8 cellular contexts compared by ENCODE assay signal in the genomic region with DNA sequence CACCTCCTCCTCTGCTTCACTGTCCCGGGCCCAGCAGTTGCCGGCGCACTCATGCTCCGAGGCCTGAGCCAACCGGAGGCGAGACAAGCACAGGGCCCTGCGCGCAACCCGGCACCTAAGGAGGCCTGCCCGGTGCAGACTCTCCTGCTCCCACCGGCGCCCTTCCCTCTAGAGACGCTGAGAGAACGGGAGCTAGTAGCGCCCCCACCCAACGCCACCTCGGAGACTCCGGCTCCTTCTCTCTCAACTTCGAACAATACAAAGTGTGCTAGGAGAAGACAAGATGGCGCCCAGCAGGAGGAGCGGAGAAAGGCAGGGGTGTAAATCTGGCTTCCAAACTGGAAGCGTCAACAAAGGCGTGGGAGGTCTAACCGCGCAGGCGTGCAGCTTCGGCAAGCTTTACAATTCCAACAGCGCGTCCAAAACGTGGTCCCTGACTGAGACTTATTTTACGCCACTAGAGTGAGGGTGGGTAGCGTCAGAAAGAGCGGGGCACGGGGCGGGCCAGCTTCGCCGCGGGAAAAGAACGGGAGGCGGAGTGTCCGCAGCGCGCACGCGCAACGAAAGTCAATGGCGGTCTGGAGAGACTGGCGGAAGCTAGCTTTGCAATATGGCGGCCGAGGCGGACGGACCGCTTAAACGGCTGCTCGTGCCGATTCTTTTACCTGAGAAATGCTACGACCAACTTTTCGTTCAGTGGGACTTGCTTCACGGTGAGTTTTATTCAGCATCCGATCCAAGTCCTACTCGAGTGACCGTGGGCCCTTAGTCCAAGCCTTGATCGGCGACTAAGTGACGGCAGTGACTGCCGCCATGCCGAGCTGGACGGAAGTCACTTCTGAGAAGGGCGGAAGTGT. TPM values are rescaled to one million over a fixed set of nuclear protein-coding genes. Genes with fewer than 3 reads are reported as not detected.
A peak's percentile ranks its signal among the peaks of the same experiment; 100 is the strongest.
DNase-seq lines count a peak whose midpoint lies in the region; ATAC-seq and TF ChIP-seq lines count a peak whose summit lies in the region.

A gene (plus strand): TSS at position 600 of the 857 bp plus-strand sequence. CDS start 11 bp downstream, at position 611.

- H3K4me3 ChIP-seq in DND-41 (ENCODE audit: low read depth in 1 of 2, low read length in 2 of 2) (peak within 1 kb of the TSS; percentile 68 to 87), GM23248 (peak within 1 kb of the TSS; percentile 80), RWPE2 (ENCODE audit: severe bottlenecking) (peak within 1 kb of the TSS; percentile 61), fibroblast of mammary gland (ENCODE audit: control insufficient read depth, low read depth, low read length) (peak within 1 kb of the TSS; percentile 94)

- no peaks in the 10 kb centered on the region for H3K27me3 Mint-ChIP-seq in activated T-helper 2 cell treated with anti-CD3 and anti-CD28 coated beads, Interferon-gamma antibody, Interleukin-2, Interleukin-4, amounts not matched to agents 10 μg/mL and 5 μg/mL and 100 μg/mL, durations not matched to agents 14 hours and 24 hours and 36 hours (ENCODE audit: low read depth)
- no peaks in the 10 kb centered on the region for H3K27me3 Mint-ChIP-seq in natural killer cell (ENCODE audit: low read depth in 2 of 2)

- H3K9me3 Mint-ChIP-seq in activated T-helper 2 cell treated with anti-CD3 and anti-CD28 coated beads, Interferon-gamma antibody, Interleukin-2, Interleukin-4, amounts not matched to agents 10 μg/mL and 5 μg/mL and 100 μg/mL, durations not matched to agents 14 hours and 24 hours and 36 hours = no peaks in the 10 kb centered on the region
- H3K9me3 Mint-ChIP-seq in natural killer cell = no peaks in the 10 kb centered on the region

- peak; percentile 98 for DNase-seq in DND-41
- peak; percentile 98 for DNase-seq in GM23248
- peak; percentile 97 for DNase-seq in LoVo (ENCODE audit: low spot score)
- DNase-seq in RWPE2 (ENCODE audit: low spot score) = peak; percentile 91
- DNase-seq in activated T-helper 2 cell treated with anti-CD3 and anti-CD28 coated beads, Interferon-gamma antibody, Interleukin-2, Interleukin-4, amounts not matched to agents 10 μg/mL and 5 μg/mL and 100 μg/mL, durations not matched to agents 14 hours and 24 hours and 36 hours (ENCODE audit: low spot score) = peak; percentile 97
- peak; percentile 99 for DNase-seq in fibroblast of mammary gland (ENCODE audit: low read depth)
- peak; percentile 93 for DNase-seq in natural killer cell
- DNase-seq in stimulated activated naive CD4-positive, alpha-beta T cell treated with Interleukin-2 at 50 U/mL for 16 hours (lab: John Stamatoyannopoulos, UW) = peak; percentile 94

- peak within 1 kb of the TSS; percentile 82 for H2AFZ ChIP-seq in DND-41 (ENCODE audit: low read depth, low read length)
- H2AFZ ChIP-seq in GM23248 = peak within 1 kb of the TSS; percentile 69

- H3K79me2 ChIP-seq in DND-41 (ENCODE audit: insufficient read depth, low read length) = peaks cover 56% of the 10 kb centered on the region
- H3K79me2 ChIP-seq in GM23248 (ENCODE audit: insufficient read depth) = peaks cover 58% of the 10 kb centered on the region

- H3K4me2 ChIP-seq in DND-41 (ENCODE audit: insufficient read depth, low read length) (peak within 1 kb of the TSS; percentile 84), GM23248 (ENCODE audit: unreplicated experiment) (peak within 1 kb of the TSS; percentile 86)

- H3K27me3 ChIP-seq in DND-41 (ENCODE audit: insufficient read depth, low read length, poor library complexity) (no peaks in the 10 kb centered on the region), GM23248 (replicated peaks; ENCODE audit: insufficient read depth) (no peaks in the 10 kb centered on the region), RWPE2 (ENCODE audit: insufficient read depth, poor library complexity, severe bottlenecking) (no peaks in the 10 kb centered on the region)

- H3K27ac Mint-ChIP-seq in activated T-helper 2 cell treated with anti-CD3 and anti-CD28 coated beads, Interferon-gamma antibody, Interleukin-2, Interleukin-4, amounts not matched to agents 10 μg/mL and 5 μg/mL and 100 μg/mL, durations not matched to agents 14 hours and 24 hours and 36 hours = peak within 1 kb of the TSS; percentile 100
- peak within 1 kb of the TSS; percentile 98 to 99 for H3K27ac Mint-ChIP-seq in natural killer cell

- H3K27ac ChIP-seq in DND-41 (ENCODE audit: low read length) (peak within 1 kb of the TSS; percentile 98), GM23248 (peak within 1 kb of the TSS; percentile 88), RWPE2 (ENCODE audit: poor library complexity, severe bottlenecking) (peak within 1 kb of the TSS; percentile 76)

- peak within 1 kb of the TSS; percentile 95 for H3K4me3 Mint-ChIP-seq in activated T-helper 2 cell treated with anti-CD3 and anti-CD28 coated beads, Interferon-gamma antibody, Interleukin-2, Interleukin-4, amounts not matched to agents 10 μg/mL and 5 μg/mL and 100 μg/mL, durations not matched to agents 14 hours and 24 hours and 36 hours (ENCODE audit: low read depth)
- H3K4me3 Mint-ChIP-seq in natural killer cell = peak within 1 kb of the TSS; percentile 96

- H3K9me3 ChIP-seq in DND-41 (ENCODE audit: insufficient read depth, low read length, severe bottlenecking) (no peaks in the 10 kb centered on the region), GM23248 (ENCODE audit: low read depth) (no peaks in the 10 kb centered on the region), RWPE2 (ENCODE audit: severe bottlenecking) (no peaks in the 10 kb centered on the region)

- H3K36me3 ChIP-seq in DND-41 (ENCODE audit: insufficient read depth, low read length) (peaks cover 61% of the 10 kb centered on the region), GM23248 (ENCODE audit: low read depth) (peaks cover 2% of the 10 kb centered on the region; the same call in 1 of the 2 replicates), RWPE2 (ENCODE audit: low read depth) (peaks cover 29% of the 10 kb centered on the region)

- in situ Hi-C loops in GM23248 (cut with MboI) = no loop called here

- ATAC-seq in DND-41 (ENCODE audit: insufficient read depth, low read depth) = peak; percentile 70
- peak; percentile 31 for ATAC-seq in RWPE2 (ENCODE audit: low read depth)
- peak; percentile 80 to 93 (median 83) for ATAC-seq in natural killer cell

- peaks cover 43% of the 10 kb centered on the region for H3K4me1 Mint-ChIP-seq in activated T-helper 2 cell treated with anti-CD3 and anti-CD28 coated beads, Interferon-gamma antibody, Interleukin-2, Interleukin-4, amounts not matched to agents 10 μg/mL and 5 μg/mL and 100 μg/mL, durations not matched to agents 14 hours and 24 hours and 36 hours (ENCODE audit: low read depth)
- peaks cover 38 to 55% of the 10 kb centered on the region in 2 donors for H3K4me1 Mint-ChIP-seq in natural killer cell

- H3K36me3 Mint-ChIP-seq in activated T-helper 2 cell treated with anti-CD3 and anti-CD28 coated beads, Interferon-gamma antibody, Interleukin-2, Interleukin-4, amounts not matched to agents 10 μg/mL and 5 μg/mL and 100 μg/mL, durations not matched to agents 14 hours and 24 hours and 36 hours (ENCODE audit: low read depth) = peaks cover 76% of the 10 kb centered on the region
- no peaks in the 10 kb centered on the region for H3K36me3 Mint-ChIP-seq in natural killer cell

- H3K4me1 ChIP-seq in DND-41 (ENCODE audit: insufficient read depth, low read length) (peaks cover 51% of the 10 kb centered on the region), GM23248 (ENCODE audit: insufficient read depth) (peaks cover 55% of the 10 kb centered on the region), RWPE2 (ENCODE audit: insufficient read depth, poor library complexity, severe bottlenecking) (peaks cover 18% of the 10 kb centered on the region)

- TF ChIP-seq CTCF in DND-41 (IDR thresholded peaks at IDR 0.05; ENCODE audit: borderline replicate concordance, extremely low read depth, low read length, poor library complexity, severe bottlenecking) (no peak), RWPE2 (IDR thresholded peaks at IDR 0.05; ENCODE audit: poor library complexity, severe bottlenecking) (no peak), fibroblast of mammary gland (conservative IDR thresholded peaks at IDR 0.05; ENCODE audit: control insufficient read depth, insufficient read depth, low read depth, low read length) (no peak), natural killer cell (IDR thresholded peaks at IDR 0.05) (no peak)

- H3F3A ChIP-seq in GM23248 (ENCODE audit: insufficient read depth) = peaks cover 48% of the 10 kb centered on the region

- H3K9ac ChIP-seq in DND-41 (ENCODE audit: low read depth, low read length) (peak within 1 kb of the TSS; percentile 88), GM23248 (peak within 1 kb of the TSS; percentile 88)

- H3K9me2 ChIP-seq in GM23248 (ENCODE audit: insufficient read depth) = no peaks in the 10 kb centered on the region

- intact Hi-C loops in activated T-helper 2 cell treated with anti-CD3 and anti-CD28 coated beads, Interferon-gamma antibody, Interleukin-2, Interleukin-4, amounts not matched to agents 10 μg/mL and 5 μg/mL and 100 μg/mL, durations not matched to agents 14 hours and 24 hours and 36 hours (cut with micrococcal nuclease) = loop anchor here (1.0 to 2.0 kb wide), 3 partner anchors 11 to 31 kb away; a partner anchor contains a TSS
- intact Hi-C loops in natural killer cell (cut with micrococcal nuclease) = loop anchor here (1.0 kb wide), 2 partner anchors 10 to 103 kb away; no protein-coding TSS in a partner anchor

- H4K20me1 ChIP-seq in DND-41 (ENCODE audit: insufficient read depth, low read length) (peaks cover 11% of the 10 kb centered on the region), GM23248 (ENCODE audit: insufficient read depth) (no peaks in the 10 kb centered on the region; the same call in 1 of the 2 replicates)

- WGBS in GM23248 (ENCODE audit: low coverage in 1 of 2, low lambda C conversion rate in 2 of 2, missing lambda C conversion rate in 2 of 2), 2 experiments = 15% methylated on average over 69 of the region's 69 CpGs

RNA-seq across cellular contexts. Expression of the gene that starts here (rescaled TPM):
- 127 and 195 TPM in 2 replicates for total RNA-seq in GM23248 (2014; rRNA removed; shearing (Covaris generic))
- polyA plus RNA-seq in GM23248 (2016; fragmentation: Nextera tagmentation; extraction: Ambion mirVana) = 63.2 and 65.9 TPM in 2 replicates
- 98.6 and 106 TPM in 2 replicates for total RNA-seq in activated T-helper 2 cell treated with anti-CD3 and anti-CD28 coated beads, Interferon-gamma antibody, Interleukin-2, Interleukin-4, amounts not matched to agents 10 μg/mL and 5 μg/mL and 100 μg/mL, durations not matched to agents 14 hours and 24 hours and 36 hours
- total RNA-seq in natural killer cell = 10 to 100 TPM; 26.3 to 29.2 (median 27.1) TPM

Comparison
In these comparisons a context has a peak if more than half of its experiments do, and no peak if none do; other contexts are left out.
1. Peak in every context shown above with its lines: DNase-seq, ATAC-seq, H3K4me3 ChIP-seq and H3K27ac ChIP-seq.
2. ATAC-seq: peak in every context shown above with its lines; median percentile 83 in natural killer cell; 70 in DND-41; 31 in RWPE2.